ENCODE assay signal across 8 cellular contexts in genomic region chr4:42653606-42654560, GRCh38. TPM values are rescaled to one million over a fixed set of nuclear protein-coding genes. Genes with fewer than 3 reads are reported as not detected.
DNase-seq lines count a peak whose midpoint lies in the region; ATAC-seq lines count a peak whose summit lies in the region.
"Had no signal": no experiment of that assay in that cellular context is flagged by ENCODE, and none has a peak within 500 bp of the region (broad histone marks: within the 10 kb centered on the region; RNA-seq: fewer than 3 reads in every experiment).

No MANE protein-coding gene starts in this region.

- H3K27me3 Mint-ChIP-seq in effector memory CD8-positive, alpha-beta T cell = no peaks in the 10 kb centered on the region

- peak overlapping the region; percentile 79; the same call in 1 of the 2 replicates for H3K4me3 ChIP-seq in GM08714 (ENCODE audit: low read length)

- H3K4me1 Mint-ChIP-seq in effector memory CD8-positive, alpha-beta T cell (ENCODE audit: low read depth in 2 of 2) = peaks cover 32 to 78% of the 10 kb centered on the region in 2 donors

- H3K36me3 Mint-ChIP-seq in effector memory CD8-positive, alpha-beta T cell (ENCODE audit: insufficient read depth) = peaks cover 11% of the 10 kb centered on the region

- peaks cover 0 to 4% of the 10 kb centered on the region in 2 donors for H3K9me3 Mint-ChIP-seq in effector memory CD8-positive, alpha-beta T cell

- no peak for ATAC-seq in effector memory CD8-positive, alpha-beta T cell (replicated peaks)
- ATAC-seq in HG03135 (IDR thresholded peaks at IDR 0.05; ENCODE audit: unreplicated experiment) = no peak

- DNase-seq in NCI-H82 treated with DMSO at 0.1 percent for 48 hours (lab: John Stamatoyannopoulos, UW; ENCODE audit: unreplicated experiment) (peak; percentile 11), renal cortical epithelial cell (ENCODE audit: low read depth) (peak; percentile 73), NCI-H510A (lab: John Stamatoyannopoulos, UW) (no peak), NCI-H1694 (lab: John Stamatoyannopoulos, UW) (no peak)
- DNase-seq in effector memory CD8-positive, alpha-beta T cell = no peak
- DNase-seq: effector CD4-positive, alpha-beta T cell had no signal

- peak overlapping the region; percentile 14 to 94 for H3K27ac Mint-ChIP-seq in effector memory CD8-positive, alpha-beta T cell

- H3K4me3 Mint-ChIP-seq in effector memory CD8-positive, alpha-beta T cell = peak overlapping the region; percentile 96 to 98

RNA-seq across cellular contexts. Expression of gene ATP8A1, which starts 3.0 kb away (rescaled TPM):
- 4.0 and 38.4 TPM in 2 replicates for total RNA-seq in renal cortical epithelial cell

Comparison
In these comparisons a context has a peak if more than half of its experiments do, and no peak if none do; other contexts are left out.
1. DNase-seq: peak in NCI-H82 treated with DMSO at 0.1 percent for 48 hours (single experiment) and renal cortical epithelial cell (single experiment); none in effector memory CD8-positive, alpha-beta T cell (0 of 3), NCI-H510A (single experiment) and NCI-H1694 (single experiment).